26 cellular contexts compared by ENCODE assay signal in genomic region chr4:52968241-52968640, GRCh38.
"Had no signal": no experiment of that assay in that cellular context is flagged by ENCODE, and none has a peak within 500 bp of the region (broad histone marks: within the 10 kb centered on the region; RNA-seq: fewer than 3 reads in every experiment).

No MANE protein-coding gene starts in this region.

- H3K27me3 Mint-ChIP-seq: activated naive CD4-positive, alpha-beta T cell treated with anti-CD3 and anti-CD28 coated beads, Interleukin-2, amount 10 ng/mL, durations not matched to agents 7 days and 5 days; activated T-cell treated with anti-CD3 and anti-CD28 coated beads, Interleukin-2, amount 50 U/mL, for 24 hours; central memory CD8-positive, alpha-beta T cell; dendritic cell treated with granulocyte-macrophage colony-stimulating factor and Interleukin-4, amounts not matched to agents 40 ng/mL and 50 ng/mL, for 4 days; naive thymus-derived CD4-positive, alpha-beta T cell; progenitor cell of endocrine pancreas; stimulated activated naive CD8-positive, alpha-beta T cell treated with anti-CD3 and anti-CD28 coated beads, Interleukin-15, Interleukin-2, amounts not matched to agents 100 ng/mL and 50 ng/mL, for 24 hours had no signal

- DNase-seq: activated CD4-positive, alpha-beta T cell treated with anti-CD3 and anti-CD28 coated beads for 4 hours; activated CD4-positive, alpha-beta T cell treated with anti-CD3 and anti-CD28 coated beads, Interleukin-2, amount 50 U/mL, for 4 hours; activated CD4-positive, CD25-positive, alpha-beta regulatory T cell; activated CD8-positive, alpha-beta memory T cell treated with anti-CD3 and anti-CD28 coated beads for 24 hours; activated gamma-delta T cell; activated naive CD4-positive, alpha-beta T cell treated with anti-CD3 and anti-CD28 coated beads, Interleukin-2, amount 10 ng/mL, durations not matched to agents 7 days and 5 days; activated T-cell treated with anti-CD3 and anti-CD28 coated beads, Interleukin-2, amount 50 U/mL, for 24 hours; amniotic stem cell; endodermal cell; gastrocnemius medialis; glutamatergic neuron; kidney; left colon; midbrain; naive thymus-derived CD4-positive, alpha-beta T cell; ovary; stimulated activated CD4-positive, alpha-beta T cell treated with anti-CD3 and anti-CD28 coated beads, Interleukin-4, amount 100 ng/mL, for 24 hours; upper lobe of right lung had no signal

- H3K4me1 ChIP-seq: gastrocnemius medialis, upper lobe of right lung had no signal

- ATAC-seq: gastrocnemius medialis; left colon; naive thymus-derived CD4-positive, alpha-beta T cell; sciatic nerve; stimulated activated effector memory CD8-positive, alpha-beta T cell treated with anti-CD3 and anti-CD28 coated beads, Interleukin-12 subunit alpha, Interleukin-12 subunit beta, amount 100 ng/mL, for 72 hours; upper lobe of right lung had no signal

- H3K27ac Mint-ChIP-seq: activated naive CD4-positive, alpha-beta T cell treated with anti-CD3 and anti-CD28 coated beads, Interleukin-2, amount 10 ng/mL, durations not matched to agents 7 days and 5 days; activated T-cell treated with anti-CD3 and anti-CD28 coated beads, Interleukin-2, amount 50 U/mL, for 24 hours; dendritic cell treated with granulocyte-macrophage colony-stimulating factor and Interleukin-4, amounts not matched to agents 40 ng/mL and 50 ng/mL, for 4 days; endodermal cell; naive thymus-derived CD4-positive, alpha-beta T cell; progenitor cell of endocrine pancreas; stimulated activated effector memory CD8-positive, alpha-beta T cell treated with anti-CD3 and anti-CD28 coated beads, Interleukin-12 subunit alpha, Interleukin-12 subunit beta, amount 100 ng/mL, for 72 hours; stimulated activated naive CD8-positive, alpha-beta T cell treated with anti-CD3 and anti-CD28 coated beads, Interleukin-15, Interleukin-2, amounts not matched to agents 100 ng/mL and 50 ng/mL, for 24 hours had no signal

- H3K9me3 Mint-ChIP-seq: activated naive CD4-positive, alpha-beta T cell treated with anti-CD3 and anti-CD28 coated beads, Interleukin-2, amount 10 ng/mL, durations not matched to agents 7 days and 5 days; activated T-cell treated with anti-CD3 and anti-CD28 coated beads, Interleukin-2, amount 50 U/mL, for 24 hours; central memory CD8-positive, alpha-beta T cell had no signal

- H3K4me3 Mint-ChIP-seq: activated naive CD4-positive, alpha-beta T cell treated with anti-CD3 and anti-CD28 coated beads, Interleukin-2, amount 10 ng/mL, durations not matched to agents 7 days and 5 days; activated T-cell treated with anti-CD3 and anti-CD28 coated beads, Interleukin-2, amount 50 U/mL, for 24 hours; central memory CD8-positive, alpha-beta T cell; dendritic cell treated with granulocyte-macrophage colony-stimulating factor and Interleukin-4, amounts not matched to agents 40 ng/mL and 50 ng/mL, for 4 days; endodermal cell; naive thymus-derived CD4-positive, alpha-beta T cell; stimulated activated effector memory CD8-positive, alpha-beta T cell treated with anti-CD3 and anti-CD28 coated beads, Interleukin-12 subunit alpha, Interleukin-12 subunit beta, amount 100 ng/mL, for 72 hours; stimulated activated naive CD8-positive, alpha-beta T cell treated with anti-CD3 and anti-CD28 coated beads, Interleukin-15, Interleukin-2, amounts not matched to agents 100 ng/mL and 50 ng/mL, for 24 hours had no signal

- H3K27me3 ChIP-seq: gastrocnemius medialis, ovary, upper lobe of right lung had no signal

- H3K36me3 Mint-ChIP-seq: activated naive CD4-positive, alpha-beta T cell treated with anti-CD3 and anti-CD28 coated beads, Interleukin-2, amount 10 ng/mL, durations not matched to agents 7 days and 5 days; stimulated activated effector memory CD8-positive, alpha-beta T cell treated with anti-CD3 and anti-CD28 coated beads, Interleukin-12 subunit alpha, Interleukin-12 subunit beta, amount 100 ng/mL, for 72 hours had no signal

- H3K27ac ChIP-seq: gastrocnemius medialis, ovary, skin epidermis, thoracic aorta, upper lobe of right lung had no signal

- H3K4me1 Mint-ChIP-seq: activated naive CD4-positive, alpha-beta T cell treated with anti-CD3 and anti-CD28 coated beads, Interleukin-2, amount 10 ng/mL, durations not matched to agents 7 days and 5 days; central memory CD8-positive, alpha-beta T cell; endodermal cell had no signal
